8 cellular contexts compared by ENCODE assay signal in the genomic region with DNA sequence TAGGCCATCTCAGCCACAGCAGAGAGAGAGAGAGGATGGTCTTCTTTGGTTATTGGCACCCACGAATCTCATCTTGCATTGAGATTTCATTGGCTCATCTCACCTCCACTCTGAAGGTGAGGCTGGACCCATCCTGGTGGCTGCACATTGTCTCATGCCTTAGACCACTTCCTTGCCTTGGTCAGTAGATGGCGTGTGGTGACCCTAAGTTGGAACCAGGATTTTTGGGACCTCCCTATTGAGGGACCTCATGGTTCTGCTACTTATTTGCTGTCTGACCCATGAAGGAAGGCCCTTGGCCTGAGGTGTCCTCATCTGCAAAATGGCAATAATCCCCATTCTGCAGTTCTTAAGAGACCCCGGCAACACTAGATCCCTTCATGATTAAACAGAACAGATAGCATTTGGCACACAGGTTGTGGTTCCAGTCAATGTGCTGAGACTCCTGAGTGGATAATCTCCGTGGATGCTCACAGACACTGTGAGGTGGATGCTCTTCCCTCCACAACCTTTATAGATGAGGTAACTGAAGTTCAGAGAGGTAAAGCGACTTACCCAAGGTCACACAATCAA.
DNase-seq lines count a peak whose midpoint lies in the region; ATAC-seq and TF ChIP-seq lines count a peak whose summit lies in the region.

No MANE protein-coding gene starts in this region.

- POLR2A ChIA-PET in GM10248 (lab: Yijun Ruan, JAX), result no interaction called here

- TF ChIP-seq CTCF in GM10248 (IDR thresholded peaks at IDR 0.05; ENCODE audit: control extremely low read depth, extremely low read depth, low read depth, missing control alignments) (peak; percentile 68), epithelial cell of esophagus (IDR thresholded peaks at IDR 0.05; ENCODE audit: insufficient read depth, low read depth, low read length, missing control alignments) (peak; percentile 78), retinal pigment epithelial cell (conservative IDR thresholded peaks at IDR 0.05; ENCODE audit: low read depth, low read length) (peak; percentile 67)

- DNase-seq in AG08396 (ENCODE audit: low spot score) (peak; percentile 44), GM10248 (ENCODE audit: extremely low spot score) (peak; percentile 60), NCI-H748 (lab: John Stamatoyannopoulos, UW; ENCODE audit: unreplicated experiment) (peak; percentile 36), epithelial cell of esophagus (ENCODE audit: low read depth) (peak; percentile 50), retinal pigment epithelial cell (ENCODE audit: low read depth) (no peak)
- no peak for DNase-seq in stimulated activated CD4-positive, alpha-beta T cell treated with anti-CD3 and anti-CD28 coated beads, Interleukin-1b, Interleukin-23, amount 100 ng/mL, for 48 hours

- ATAC-seq in HG02885 (IDR thresholded peaks at IDR 0.05; ENCODE audit: poor library complexity, unreplicated experiment) (no peak), HG02610 (IDR thresholded peaks at IDR 0.05; ENCODE audit: unreplicated experiment) (no peak)

- CTCF ChIA-PET in GM10248 (lab: Yijun Ruan, JAX), result interaction anchor here (1.0 to 6.6 kb wide), 7 partner anchors 12 to 225 kb away, joined by 3 to 63 read pairs (median 7); no protein-coding TSS in a partner anchor

- H3K4me3 ChIP-seq in epithelial cell of esophagus (ENCODE audit: low read length) (no peak overlapping the region), retinal pigment epithelial cell (ENCODE audit: low read length) (no peak overlapping the region)

Comparison
In these comparisons a context has a peak if more than half of its experiments do, and no peak if none do; other contexts are left out.
1. DNase-seq: peak in AG08396 (single experiment), GM10248 (single experiment), NCI-H748 (single experiment) and epithelial cell of esophagus (single experiment); none in retinal pigment epithelial cell (single experiment) and stimulated activated CD4-positive, alpha-beta T cell treated with anti-CD3 and anti-CD28 coated beads, Interleukin-1b, Interleukin-23, amount 100 ng/mL, for 48 hours (single experiment).
2. Peak in every context shown above with its lines, with median percentiles within 50 percentile points of each other: CTCF ChIP-seq.